16 cellular contexts compared by ENCODE assay signal in genomic region chr13:42266464-42266863, GRCh38. TPM values are rescaled to one million over a fixed set of nuclear protein-coding genes. Genes with fewer than 3 reads are reported as not detected.
DNase-seq lines count a peak whose midpoint lies in the region; ATAC-seq, FAIRE-seq and TF ChIP-seq lines count a peak whose summit lies in the region.
"Had no signal": no experiment of that assay in that cellular context is flagged by ENCODE, and none has a peak within 500 bp of the region (broad histone marks: within the 10 kb centered on the region; RNA-seq: fewer than 3 reads in every experiment).

No MANE protein-coding gene starts in this region.

- FAIRE-seq in K562 (lab: Jason Lieb, UNC), result no peak
- FAIRE-seq: H54 had no signal

- ATAC-seq in heart right ventricle (peak in 7 of 8 donors; percentile 25 to 61 (median 41)), left ventricle myocardium superior (no peak), K562 (no peak), HG02852 (IDR thresholded peaks at IDR 0.05; ENCODE audit: unreplicated experiment) (no peak)
- ATAC-seq in naive thymus-derived CD4-positive, alpha-beta T cell, result no peak
- ATAC-seq: foreskin keratinocyte had no signal

- DNase-seq in heart right ventricle (peak in 1 of 2 donors; percentile 11), left ventricle myocardium superior (no peak), K562 (ENCODE audit: extremely low read depth in 1 of 4, low spot score in 3 of 4) (no peak), kidney tubule cell (ENCODE audit: low spot score) (peak; percentile 35), hepatocyte (ENCODE audit: low spot score) (no peak), DMS153 (lab: John Stamatoyannopoulos, UW) (no peak)
- DNase-seq in naive thymus-derived CD4-positive, alpha-beta T cell, result no peak
- DNase-seq: activated CD8-positive, alpha-beta memory T cell treated with anti-CD3 and anti-CD28 coated beads for 24 hours; activated naive CD4-positive, alpha-beta T cell treated with anti-CD3 and anti-CD28 coated beads, Interleukin-2, amount 10 ng/mL, durations not matched to agents 7 days and 5 days; foreskin keratinocyte; NCI-H1105; NCI-H510A treated with DMSO at 0.1 percent for 48 hours; T-helper 9 cell had no signal

- peaks cover 13 to 17% (median 14%) of the 10 kb centered on the region in 7 donors for H3K4me1 Mint-ChIP-seq in naive thymus-derived CD4-positive, alpha-beta T cell

- no peak overlapping the region for H3K4me3 Mint-ChIP-seq in naive thymus-derived CD4-positive, alpha-beta T cell
- H3K4me3 Mint-ChIP-seq: activated naive CD4-positive, alpha-beta T cell treated with anti-CD3 and anti-CD28 coated beads, Interleukin-2, amount 10 ng/mL, durations not matched to agents 7 days and 5 days; neural progenitor cell had no signal

- no peak overlapping the region for H3K4me3 ChIP-seq in heart right ventricle
- H3K4me3 ChIP-seq in K562, result no peak overlapping the region
- H3K4me3 ChIP-seq in naive thymus-derived CD4-positive, alpha-beta T cell (ENCODE audit: low read length), result no peak overlapping the region
- no peak overlapping the region for H3K4me3 ChIP-seq in hepatocyte
- H3K4me3 ChIP-seq: neural progenitor cell had no signal

- no peaks in the 10 kb centered on the region for H3K27me3 ChIP-seq in heart right ventricle
- H3K27me3 ChIP-seq in K562 (ENCODE audit: control insufficient read depth in 2 of 2, insufficient read depth in 2 of 2, low read length in 2 of 2), result no peaks in the 10 kb centered on the region
- no peaks in the 10 kb centered on the region for H3K27me3 ChIP-seq in naive thymus-derived CD4-positive, alpha-beta T cell (ENCODE audit: control insufficient read depth in 2 of 2, insufficient read depth in 2 of 2, low read length in 2 of 2)
- no peaks in the 10 kb centered on the region for H3K27me3 ChIP-seq in hepatocyte
- H3K27me3 ChIP-seq: foreskin keratinocyte, neural progenitor cell had no signal

- no peak overlapping the region for H3K9ac ChIP-seq in K562 (ENCODE audit: insufficient read depth in 1 of 2, low read depth in 2 of 2, low read length in 2 of 2)
- H3K9ac ChIP-seq: neural progenitor cell had no signal

- CTCF ChIA-PET in K562 (lab: Yijun Ruan, JAX; ENCODE audit: low intra/inter-chr PET ratio), result no interaction called here
- CTCF ChIA-PET in naive thymus-derived CD4-positive, alpha-beta T cell (lab: Charles Lee), result no interaction called here

- H3K27me3 Mint-ChIP-seq in naive thymus-derived CD4-positive, alpha-beta T cell, result peaks cover 0 to 22% (median 4%) of the 10 kb centered on the region in 5 donors

- intact Hi-C loops in heart right ventricle (cut with DNase I), result no loop called here
- intact Hi-C loops in left ventricle myocardium superior (cut with micrococcal nuclease), result no loop called here
- intact Hi-C loops in K562 (cut with micrococcal nuclease), result no loop called here
- intact Hi-C loops in naive thymus-derived CD4-positive, alpha-beta T cell (cut with micrococcal nuclease), result no loop called here

- no peak for TF ChIP-seq POLR2A in K562 (conservative IDR thresholded peaks at IDR 0.05)

- POLR2A ChIA-PET in K562 (lab: Yijun Ruan, JAX), result interaction anchor here (1.0 kb wide), 1 partner anchor 36 kb away, joined by 3 read pairs; no protein-coding TSS in a partner anchor
- POLR2A ChIA-PET in naive thymus-derived CD4-positive, alpha-beta T cell (lab: Charles Lee), result no interaction called here

- BruUV-seq in K562 (replicated peaks; lab: Mats Ljungman, UMichigan), result no TSS peak

- H2AFZ ChIP-seq in K562 (ENCODE audit: low read depth, low read length) (peak overlapping the region; percentile 57), hepatocyte (no peak overlapping the region)
- H2AFZ ChIP-seq: neural progenitor cell had no signal

- H3K4me1 ChIP-seq in heart right ventricle (peaks cover 0 to 24% (median 11%) of the 10 kb centered on the region in 9 donors), K562 (replicated peaks in 1 of 2; ENCODE audit: control insufficient read depth in 2 of 2, insufficient read depth in 2 of 2, low read length in 2 of 2) (peaks cover 3 to 4% of the 10 kb centered on the region in 2 experiments; a peak in 2 of 5 replicates), hepatocyte (ENCODE audit: insufficient read depth) (no peaks in the 10 kb centered on the region)
- peaks cover 0 to 10% of the 10 kb centered on the region in 2 donors for H3K4me1 ChIP-seq in naive thymus-derived CD4-positive, alpha-beta T cell (ENCODE audit: control insufficient read depth in 2 of 2, insufficient read depth in 2 of 2, low read length in 2 of 2)
- H3K4me1 ChIP-seq: foreskin keratinocyte, neural progenitor cell had no signal

- 31% methylated on average over 3 of the region's 3 CpGs for WGBS in heart right ventricle, 2 donors
- WGBS in K562 (ENCODE audit: insufficient coverage, low coverage, missing lambda C conversion rate), result 48% methylated on average over 3 of the region's 3 CpGs
- 61% methylated on average over 3 of the region's 3 CpGs for WGBS in hepatocyte (ENCODE audit: low lambda C conversion rate, missing lambda C conversion rate)

- H3K4me2 ChIP-seq in K562 (ENCODE audit: insufficient read depth, low read length) (no peak overlapping the region), hepatocyte (no peak overlapping the region)
- H3K4me2 ChIP-seq: neural progenitor cell had no signal

- in situ Hi-C loops in K562 (cut with MboI), result no loop called here

- H3K9me3 Mint-ChIP-seq in naive thymus-derived CD4-positive, alpha-beta T cell, result peaks cover 0 to 4% (median 0%) of the 10 kb centered on the region in 11 donors

- no peaks in the 10 kb centered on the region for H4K20me1 ChIP-seq in K562 (replicated peaks; ENCODE audit: control insufficient read depth, insufficient read depth, low read length)
- no peaks in the 10 kb centered on the region for H4K20me1 ChIP-seq in hepatocyte (ENCODE audit: insufficient read depth, poor library complexity, severe bottlenecking)

- peaks cover 0 to 5% (median 0%) of the 10 kb centered on the region in 5 donors for H3K36me3 Mint-ChIP-seq in naive thymus-derived CD4-positive, alpha-beta T cell

- H3K9me1 ChIP-seq in K562 (ENCODE audit: control insufficient read depth, insufficient read depth, low read length), result no peaks in the 10 kb centered on the region

- H3K9me2 ChIP-seq in hepatocyte (replicated peaks; ENCODE audit: insufficient read depth), result no peaks in the 10 kb centered on the region

- H3K79me2 ChIP-seq in K562 (ENCODE audit: control insufficient read depth, insufficient read depth, low read length), result no peaks in the 10 kb centered on the region
- no peaks in the 10 kb centered on the region for H3K79me2 ChIP-seq in hepatocyte

- H3K36me3 ChIP-seq in heart right ventricle (no peaks in the 10 kb centered on the region), K562 (ENCODE audit: control insufficient read depth, insufficient read depth, low read length) (no peaks in the 10 kb centered on the region; the same call in 2 of the 3 replicates), hepatocyte (replicated peaks; ENCODE audit: insufficient read depth, low read depth) (no peaks in the 10 kb centered on the region)
- H3K36me3 ChIP-seq in naive thymus-derived CD4-positive, alpha-beta T cell (ENCODE audit: control insufficient read depth in 2 of 3, insufficient read depth in 3 of 3, low read length in 3 of 3), result no peaks in the 10 kb centered on the region
- H3K36me3 ChIP-seq: neural progenitor cell had no signal

- H3K9me3 ChIP-seq in heart right ventricle (no peaks in the 10 kb centered on the region), K562 (replicated peaks; ENCODE audit: control insufficient read depth, insufficient read depth, low read depth, low read length) (peaks cover 17% of the 10 kb centered on the region), hepatocyte (ENCODE audit: low read depth) (no peaks in the 10 kb centered on the region)
- no peaks in the 10 kb centered on the region for H3K9me3 ChIP-seq in naive thymus-derived CD4-positive, alpha-beta T cell (ENCODE audit: control insufficient read depth in 2 of 3, low read length in 3 of 3)

- TF ChIP-seq EP300 in K562 (IDR thresholded peaks at IDR 0.05; ENCODE audit: low read length), result no peak

- TF ChIP-seq RAD21 in K562 (CRISPR knock-in tag; conservative IDR thresholded peaks at IDR 0.05 in 1 of 2, IDR thresholded peaks at IDR 0.05 in 1 of 2), result no peak

- H3K27ac Mint-ChIP-seq in naive thymus-derived CD4-positive, alpha-beta T cell, result no peak overlapping the region
- H3K27ac Mint-ChIP-seq: activated naive CD4-positive, alpha-beta T cell treated with anti-CD3 and anti-CD28 coated beads, Interleukin-2, amount 10 ng/mL, durations not matched to agents 7 days and 5 days; neural progenitor cell had no signal

- H3K27ac ChIP-seq in heart right ventricle, result peak overlapping the region in 6 of 10 donors; percentile 18 to 63 (median 46)
- H3K27ac ChIP-seq in K562 (ENCODE audit: extremely low read depth, low read depth, low read length), result no peak overlapping the region
- no peak overlapping the region for H3K27ac ChIP-seq in naive thymus-derived CD4-positive, alpha-beta T cell (ENCODE audit: low read depth, low read length)
- no peak overlapping the region for H3K27ac ChIP-seq in hepatocyte
- H3K27ac ChIP-seq: foreskin keratinocyte, neural progenitor cell had no signal

- TF ChIP-seq CTCF in heart right ventricle (IDR thresholded peaks at IDR 0.05), result no peak
- TF ChIP-seq CTCF in K562 (IDR thresholded peaks at IDR 0.05 in 2 of 3, conservative IDR thresholded peaks at IDR 0.05 in 1 of 3; ENCODE audit: insufficient read depth in 2 of 3, low read depth in 1 of 3, low read length in 3 of 3), result no peak
- TF ChIP-seq CTCF in hepatocyte (IDR thresholded peaks at IDR 0.05; ENCODE audit: poor library complexity), result no peak

RNA-seq across cellular contexts. Expression of gene AKAP11, which starts 5.5 kb away (rescaled TPM):
- total RNA-seq in heart right ventricle (10 to 100 TPM; 21.1 to 36.2 (median 28.2) TPM), left ventricle myocardium superior (19.3 TPM), K562 (2014; rRNA removed) (6.7 and 7.5 TPM in 2 replicates), K562 (2014; rRNA removed; fragmentation: Illumina TruSeq; extraction: Trizol) (15.5 and 16.9 TPM in 2 replicates), K562 (2015; rRNA removed; fragmentation: Illumina TruSeq; extraction: Trizol) (10.7 and 10.9 TPM in 2 replicates), K562 (2021) (14.5 and 15.4 TPM in 2 replicates), hepatocyte (27.2 and 30.6 TPM in 2 replicates)
- polyA plus RNA-seq in heart right ventricle (1 to 10 TPM; 3.6 to 4.6 TPM), K562 (2011; rRNA removed) (26.4 and 31.3 TPM in 2 replicates), K562 (2014; fragmentation: Illumina TruSeq; extraction: Trizol) (10.2 and 12.3 TPM in 2 replicates), K562 (2014; fragmentation: Nextera tagmentation; extraction: Ambion mirVana) (1 to 10 TPM; 2.2 to 3.5 TPM), K562 (2014; rRNA removed) (7.1 and 7.9 TPM in 2 replicates), hepatocyte (3.7 and 4.4 TPM in 2 replicates)
- total RNA-seq in K562 (2011; cell fraction: chromatin; rRNA removed; ENCODE audit: low replicate concordance), result 13.3 and 62.5 TPM in 2 replicates
- 8.3 and 14.7 TPM in 2 replicates for total RNA-seq in K562 (2011; cell fraction: nucleolus; rRNA removed)
- 25.0 and 35.9 TPM in 2 replicates for total RNA-seq in K562 (2011; cell fraction: nucleoplasm; rRNA removed)
- 4.0 and 10.1 TPM in 2 replicates for polyA plus RNA-seq in K562 (2011; cell fraction: cytosol; rRNA removed)
- 17.0 and 23.9 TPM in 2 replicates for polyA plus RNA-seq in K562 (2011; cell fraction: nucleus; rRNA removed)
- 9.0 and 11.6 TPM in 2 replicates for polyA plus RNA-seq in K562 (2012)
- polyA minus RNA-seq in K562 (2011; rRNA and poly(A)+ RNA removed), result 77.9 and 91.3 TPM in 2 replicates
- polyA minus RNA-seq in K562 (2011; cell fraction: cytosol; rRNA and poly(A)+ RNA removed), result 17.3 and 24.0 TPM in 2 replicates
- 24.0 and 45.7 TPM in 2 replicates for polyA minus RNA-seq in K562 (2011; cell fraction: nucleus; rRNA and poly(A)+ RNA removed)
- total RNA-seq in naive thymus-derived CD4-positive, alpha-beta T cell, result 10 to 100 TPM; 23.2 to 42.1 (median 33.2) TPM
- 1 to 10 TPM; 2.6 to 3.2 TPM for polyA plus RNA-seq in naive thymus-derived CD4-positive, alpha-beta T cell

Comparison
In these comparisons a context has a peak if more than half of its experiments do, and no peak if none do; other contexts are left out.
1. ATAC-seq: peak in heart right ventricle (7 of 8); none in left ventricle myocardium superior (single experiment), K562 (single experiment), naive thymus-derived CD4-positive, alpha-beta T cell (single experiment) and HG02852 (single experiment).
2. H3K27ac ChIP-seq: peak in heart right ventricle (6 of 10); none in K562 (single experiment), naive thymus-derived CD4-positive, alpha-beta T cell (single experiment) and hepatocyte (single experiment).